ENCODE assay signal across 1 cellular context in genomic region chr16:71832112-71832511, GRCh38. TPM values are rescaled to one million over a fixed set of nuclear protein-coding genes. Genes with fewer than 3 reads are reported as not detected.
"Had no signal": no experiment of that assay in that cellular context is flagged by ENCODE, and none has a peak within 500 bp of the region (broad histone marks: within the 10 kb centered on the region; RNA-seq: fewer than 3 reads in every experiment).

No MANE protein-coding gene starts in this region.

RNA-seq across cellular contexts. Expression of gene ZNF821, which starts 51.9 kb away (rescaled TPM):
- total RNA-seq: ascending aorta had no signal
